ENCODE assay signal across 11 cellular contexts in genomic region chr11:64238076-64238475, GRCh38. TPM values are rescaled to one million over a fixed set of nuclear protein-coding genes. Genes with fewer than 3 reads are reported as not detected.
DNase-seq lines count a peak whose midpoint lies in the region; ATAC-seq, FAIRE-seq and TF ChIP-seq lines count a peak whose summit lies in the region.
"Had no signal": no experiment of that assay in that cellular context is flagged by ENCODE, and none has a peak within 500 bp of the region (broad histone marks: within the 10 kb centered on the region; RNA-seq: fewer than 3 reads in every experiment).

No MANE protein-coding gene starts in this region.

- intact Hi-C loops in CD4-positive, alpha-beta memory T cell (cut with micrococcal nuclease) = no loop called here
- intact Hi-C loops in K562 (cut with micrococcal nuclease) = no loop called here
- intact Hi-C loops in activated CD4-positive, alpha-beta T cell treated with anti-CD3 and anti-CD28 coated beads for 36 hours (cut with DNase I, micrococcal nuclease) = no loop called here

- peak overlapping the region; percentile 58 to 100 (median 87) for H3K27ac Mint-ChIP-seq in CD4-positive, alpha-beta memory T cell
- peak overlapping the region; percentile 32; the same call in 1 of the 2 replicates for H3K27ac Mint-ChIP-seq in HFFc6
- H3K27ac Mint-ChIP-seq in activated CD4-positive, alpha-beta T cell treated with anti-CD3 and anti-CD28 coated beads for 36 hours = no peak overlapping the region

- H4K91ac ChIP-seq in neuronal stem cell (ENCODE audit: low read depth, low read length, poor library complexity) = no peak overlapping the region

- no peaks in the 10 kb centered on the region for H3K9me3 ChIP-seq in CD4-positive, alpha-beta memory T cell (ENCODE audit: control insufficient read depth in 1 of 2, low read length in 2 of 2)
- H3K9me3 ChIP-seq in K562 (replicated peaks; ENCODE audit: control insufficient read depth, insufficient read depth, low read depth, low read length) = no peaks in the 10 kb centered on the region
- no peaks in the 10 kb centered on the region for H3K9me3 ChIP-seq in neuronal stem cell (replicated peaks in 1 of 2; ENCODE audit: control insufficient read depth in 2 of 2, insufficient read depth in 1 of 2, low read depth in 1 of 2, low read length in 2 of 2)

- TF ChIP-seq POLR2A in K562 (conservative IDR thresholded peaks at IDR 0.05) = no peak

- H3K9me1 ChIP-seq in K562 (ENCODE audit: control insufficient read depth, insufficient read depth, low read length) = no peaks in the 10 kb centered on the region

- ATAC-seq in K562 = no peak
- ATAC-seq in activated CD4-positive, alpha-beta T cell treated with anti-CD3 and anti-CD28 coated beads for 36 hours = no peak

- no peaks in the 10 kb centered on the region for H3K27me3 ChIP-seq in CD4-positive, alpha-beta memory T cell (ENCODE audit: insufficient read depth, low read length)
- H3K27me3 ChIP-seq in K562 (ENCODE audit: control insufficient read depth in 2 of 2, insufficient read depth in 2 of 2, low read length in 2 of 2) (no peaks in the 10 kb centered on the region), neuronal stem cell (ENCODE audit: control insufficient read depth in 3 of 3, insufficient read depth in 3 of 3, low read depth in 1 of 3, low read length in 3 of 3) (peaks cover 0 to 18% (median 0%) of the 10 kb centered on the region in 3 experiments)
- H3K27me3 ChIP-seq: dorsolateral prefrontal cortex had no signal

- peaks cover 17 to 46% (median 30%) of the 10 kb centered on the region in 4 donors for H3K4me1 Mint-ChIP-seq in CD4-positive, alpha-beta memory T cell
- peaks cover 24% of the 10 kb centered on the region for H3K4me1 Mint-ChIP-seq in HFFc6 (ENCODE audit: low read depth)
- H3K4me1 Mint-ChIP-seq in activated CD4-positive, alpha-beta T cell treated with anti-CD3 and anti-CD28 coated beads for 36 hours = peaks cover 25% of the 10 kb centered on the region

- peak overlapping the region; percentile 46 for H2AK5ac ChIP-seq in neuronal stem cell (ENCODE audit: low read depth, low read length)

- no peak overlapping the region for H3K4ac ChIP-seq in neuronal stem cell (ENCODE audit: low read length)

- POLR2A ChIA-PET in CD4-positive, alpha-beta memory T cell (lab: Charles Lee; ENCODE audit: partially characterized antibody) = interaction anchor here (1.0 to 38.9 kb wide), 6 partner anchors 9 to 33 kb away, joined by 3 to 937 read pairs (median 5); partner anchors contain the start of genes FERMT3, NUDT22, PPP1R14B and TRPT1
- POLR2A ChIA-PET in K562 (lab: Yijun Ruan, JAX) = interaction anchor here (0.6 to 1.6 kb wide), 6 partner anchors 9 to 302 kb away, joined by 3 to 9 read pairs (median 3); partner anchors contain the start of gene PPP1R14B
- POLR2A ChIA-PET in activated CD4-positive, alpha-beta T cell treated with anti-CD3 and anti-CD28 coated beads for 36 hours (lab: Charles Lee) = no interaction called here

- H3K23ac ChIP-seq in neuronal stem cell (ENCODE audit: low read depth, low read length, poor library complexity) = peak overlapping the region; percentile 81

- H3K14ac ChIP-seq in neuronal stem cell (ENCODE audit: low read length) = no peak overlapping the region

- no TSS peak for BruUV-seq in K562 (replicated peaks; lab: Mats Ljungman, UMichigan)

- CTCF ChIA-PET in CD4-positive, alpha-beta memory T cell (lab: Charles Lee; ENCODE audit: partially characterized antibody) = interaction anchor here (1.3 to 2.3 kb wide), 3 partner anchors 12 to 30 kb away, joined by 3 to 7 read pairs (median 4); partner anchors contain the start of genes NUDT22, PLCB3 and TRPT1
- CTCF ChIA-PET in K562 (lab: Yijun Ruan, JAX; ENCODE audit: low intra/inter-chr PET ratio) = no interaction called here
- CTCF ChIA-PET in activated CD4-positive, alpha-beta T cell treated with anti-CD3 and anti-CD28 coated beads for 36 hours (lab: Charles Lee) = interaction anchor here (0.9 to 1.5 kb wide), 5 partner anchors 12 to 66 kb away, joined by 3 to 4 read pairs (median 4); no protein-coding TSS in a partner anchor

- H2BK12ac ChIP-seq in neuronal stem cell (ENCODE audit: low read length) = peak overlapping the region; percentile 66

- no peaks in the 10 kb centered on the region for H3K27me3 Mint-ChIP-seq in CD4-positive, alpha-beta memory T cell
- H3K27me3 Mint-ChIP-seq in HFFc6 (ENCODE audit: insufficient read depth) = no peaks in the 10 kb centered on the region
- no peaks in the 10 kb centered on the region for H3K27me3 Mint-ChIP-seq in activated CD4-positive, alpha-beta T cell treated with anti-CD3 and anti-CD28 coated beads for 36 hours

- no peak for TF ChIP-seq RAD21 in K562 (CRISPR knock-in tag; conservative IDR thresholded peaks at IDR 0.05 in 1 of 2, IDR thresholded peaks at IDR 0.05 in 1 of 2)

- no peak overlapping the region for H2BK15ac ChIP-seq in neuronal stem cell (ENCODE audit: low read length)

- no peak overlapping the region for H3K4me3 ChIP-seq in CD4-positive, alpha-beta memory T cell (ENCODE audit: low read length in 2 of 2)
- H3K4me3 ChIP-seq in K562 = no peak overlapping the region
- no peak overlapping the region for H3K4me3 ChIP-seq in neuronal stem cell (ENCODE audit: low read length in 2 of 2)
- H3K4me3 ChIP-seq: dorsolateral prefrontal cortex had no signal

- H3K4me2 ChIP-seq in K562 (ENCODE audit: insufficient read depth, low read length) (no peak overlapping the region), neuronal stem cell (ENCODE audit: insufficient read depth, low read length, poor library complexity, severe bottlenecking) (no peak overlapping the region)
- H3K4me2 ChIP-seq: KMS-11 had no signal

- peaks cover 7% of the 10 kb centered on the region for H3K36me3 ChIP-seq in CD4-positive, alpha-beta memory T cell (ENCODE audit: insufficient read depth, low read length)
- H3K36me3 ChIP-seq in K562 (ENCODE audit: control insufficient read depth, insufficient read depth, low read length) (peaks cover 49% of the 10 kb centered on the region; the same call in 2 of the 3 replicates), neuronal stem cell (replicated peaks in 1 of 2; ENCODE audit: control insufficient read depth in 2 of 2, insufficient read depth in 2 of 2, low read length in 2 of 2) (peaks cover 3 to 5% of the 10 kb centered on the region in 2 donors)

- DNase-seq in CD4-positive, alpha-beta memory T cell = no peak
- DNase-seq in HFFc6 (no peak), K562 (ENCODE audit: extremely low read depth in 1 of 4, low spot score in 3 of 4) (no peak), neuronal stem cell (ENCODE audit: low spot score) (no peak), DMS79 treated with DMSO at 0.1 percent for 48 hours (lab: John Stamatoyannopoulos, UW) (no peak), A172 (ENCODE audit: low spot score) (no peak)
- no peak for DNase-seq in activated CD4-positive, alpha-beta T cell treated with anti-CD3 and anti-CD28 coated beads for 36 hours
- DNase-seq: dorsolateral prefrontal cortex; stimulated activated CD4-positive, alpha-beta T cell treated with anti-CD3 and anti-CD28 coated beads, Interleukin-1b, Interleukin-23, amount 100 ng/mL, for 48 hours; T-helper 1 cell had no signal

- H3K36me3 Mint-ChIP-seq in CD4-positive, alpha-beta memory T cell = peaks cover 0 to 38% of the 10 kb centered on the region in 2 donors
- no peaks in the 10 kb centered on the region for H3K36me3 Mint-ChIP-seq in HFFc6 (ENCODE audit: low read depth)
- H3K36me3 Mint-ChIP-seq in activated CD4-positive, alpha-beta T cell treated with anti-CD3 and anti-CD28 coated beads for 36 hours (ENCODE audit: low read depth) = peaks cover 32% of the 10 kb centered on the region

- 0 out of 4 replicates have a peak overlapping the region, but pooled peaks of 1 of the 2 experiments have one; percentile 1 for H3K9ac ChIP-seq in K562 (ENCODE audit: insufficient read depth in 1 of 2, low read depth in 2 of 2, low read length in 2 of 2)
- peak overlapping the region; percentile 44 for H3K9ac ChIP-seq in neuronal stem cell (ENCODE audit: low read depth, low read length, poor library complexity)
- H3K9ac ChIP-seq: KMS-11 had no signal

- in situ Hi-C loops in K562 (cut with MboI) = no loop called here

- H3K79me1 ChIP-seq in neuronal stem cell (ENCODE audit: low read depth, low read length) = peaks cover 15% of the 10 kb centered on the region

- H3K18ac ChIP-seq in neuronal stem cell (ENCODE audit: low read length) = no peak overlapping the region

- H4K20me1 ChIP-seq in K562 (replicated peaks; ENCODE audit: control insufficient read depth, insufficient read depth, low read length) = 0 out of 2 replicates have a peak, but pooled peaks cover 3% of the 10 kb centered on the region

- peaks cover 46% of the 10 kb centered on the region for H3K79me2 ChIP-seq in K562 (ENCODE audit: control insufficient read depth, insufficient read depth, low read length)

- no peaks in the 10 kb centered on the region for H3K9me3 Mint-ChIP-seq in CD4-positive, alpha-beta memory T cell
- no peaks in the 10 kb centered on the region for H3K9me3 Mint-ChIP-seq in HFFc6
- H3K9me3 Mint-ChIP-seq in activated CD4-positive, alpha-beta T cell treated with anti-CD3 and anti-CD28 coated beads for 36 hours (ENCODE audit: low read depth) = no peaks in the 10 kb centered on the region

- WGBS in K562 (ENCODE audit: insufficient coverage, low coverage, missing lambda C conversion rate) = 89% methylated on average over 7 of the region's 9 CpGs
- WGBS in neuronal stem cell (ENCODE audit: extremely low coverage in 2 of 2, insufficient read length in 2 of 2, insufficient replicate concordance in 1 of 2), 2 donors = no CpG with 5 or more reads among the region's 9 CpGs

- peak overlapping the region; percentile 56 for H4K8ac ChIP-seq in neuronal stem cell (ENCODE audit: low read depth, low read length)

- TF ChIP-seq EP300 in K562 (IDR thresholded peaks at IDR 0.05; ENCODE audit: low read length) = no peak

- no peak overlapping the region for H3K27ac ChIP-seq in CD4-positive, alpha-beta memory T cell (ENCODE audit: low read depth, low read length)
- H3K27ac ChIP-seq in K562 (ENCODE audit: extremely low read depth, low read depth, low read length) (no peak overlapping the region), neuronal stem cell (replicated peaks; ENCODE audit: low read length) (no peak overlapping the region)
- H3K27ac ChIP-seq: KMS-11 had no signal

- no peak overlapping the region for H2BK5ac ChIP-seq in neuronal stem cell (ENCODE audit: low read length)

- no peak overlapping the region for H2BK120ac ChIP-seq in neuronal stem cell (ENCODE audit: low read depth, low read length)

- peak overlapping the region in 1 of 8 donors; percentile 31 for H3K4me3 Mint-ChIP-seq in CD4-positive, alpha-beta memory T cell
- no peak overlapping the region for H3K4me3 Mint-ChIP-seq in HFFc6
- H3K4me3 Mint-ChIP-seq in activated CD4-positive, alpha-beta T cell treated with anti-CD3 and anti-CD28 coated beads for 36 hours = no peak overlapping the region

- TF ChIP-seq CTCF in HFFc6 (IDR thresholded peaks at IDR 0.05) = no peak
- no peak for TF ChIP-seq CTCF in K562 (IDR thresholded peaks at IDR 0.05 in 2 of 3, conservative IDR thresholded peaks at IDR 0.05 in 1 of 3; ENCODE audit: insufficient read depth in 2 of 3, low read depth in 1 of 3, low read length in 3 of 3)

- no peak for FAIRE-seq in K562 (lab: Jason Lieb, UNC)

- H2AFZ ChIP-seq in K562 (ENCODE audit: low read depth, low read length) (no peak overlapping the region), neuronal stem cell (ENCODE audit: low read length) (no peak overlapping the region)

- H3K4me1 ChIP-seq in CD4-positive, alpha-beta memory T cell (ENCODE audit: insufficient read depth, low read length) = peaks cover 44% of the 10 kb centered on the region
- H3K4me1 ChIP-seq in K562 (replicated peaks in 1 of 2; ENCODE audit: control insufficient read depth in 2 of 2, insufficient read depth in 2 of 2, low read length in 2 of 2) = peaks cover 26 to 64% of the 10 kb centered on the region in 2 experiments
- peaks cover 8 to 20% of the 10 kb centered on the region in 2 donors for H3K4me1 ChIP-seq in neuronal stem cell (ENCODE audit: control insufficient read depth in 2 of 2, insufficient read depth in 1 of 2, low read depth in 1 of 2, low read length in 2 of 2)

RNA-seq across cellular contexts. Expression of gene FKBP2, which starts 2.8 kb away (rescaled TPM):
- 10 to 100 TPM; 41.4 to 46.4 TPM for total RNA-seq in CD4-positive, alpha-beta memory T cell
- polyA plus RNA-seq in CD4-positive, alpha-beta memory T cell = 100 to 1,000 TPM; 106 to 107 TPM
- 10 to 100 TPM; 54.1 to 95.6 (median 73.1) TPM for total RNA-seq in HFFc6 (2021; fragmentation: NEBNext Ultra II Directional; extraction: Animal tissue kit (Norgen Biotek cat#: 25700))
- total RNA-seq in K562 (2011; cell fraction: chromatin; rRNA removed; ENCODE audit: low replicate concordance) = 24.7 and 45.5 TPM in 2 replicates
- total RNA-seq in K562 (2011; cell fraction: nucleolus; rRNA removed) = 58.4 and 66.4 TPM in 2 replicates
- 56.3 and 59.5 TPM in 2 replicates for total RNA-seq in K562 (2011; cell fraction: nucleoplasm; rRNA removed)
- 151 TPM in 2 replicates for total RNA-seq in K562 (2014; rRNA removed)
- total RNA-seq in K562 (2014; rRNA removed; fragmentation: Illumina TruSeq; extraction: Trizol) = 28.0 and 49.2 TPM in 2 replicates
- total RNA-seq in K562 (2015; rRNA removed; fragmentation: Illumina TruSeq; extraction: Trizol) = 73.1 and 79.0 TPM in 2 replicates
- 44.5 and 58.1 TPM in 2 replicates for total RNA-seq in K562 (2021)
- 30.8 and 36.6 TPM in 2 replicates for polyA plus RNA-seq in K562 (2011; rRNA removed)
- 60.1 and 75.2 TPM in 2 replicates for polyA plus RNA-seq in K562 (2011; cell fraction: cytosol; rRNA removed)
- polyA plus RNA-seq in K562 (2011; cell fraction: nucleus; rRNA removed) = 52.4 and 56.6 TPM in 2 replicates
- polyA plus RNA-seq in K562 (2012) = 115 and 123 TPM in 2 replicates
- polyA plus RNA-seq in K562 (2014; fragmentation: Illumina TruSeq; extraction: Trizol) = 71.7 and 83.5 TPM in 2 replicates
- 10 to 100 TPM in 1 of 2 experiments, 1 to 10 TPM in 1; 3.5 to 27.1 TPM for polyA plus RNA-seq in K562 (2014; fragmentation: Nextera tagmentation; extraction: Ambion mirVana)
- polyA plus RNA-seq in K562 (2014; rRNA removed) = 92.2 and 110 TPM in 2 replicates
- polyA minus RNA-seq in K562 (2011; rRNA and poly(A)+ RNA removed) = 10.6 and 16.1 TPM in 2 replicates
- 33.8 and 40.5 TPM in 2 replicates for polyA minus RNA-seq in K562 (2011; cell fraction: cytosol; rRNA and poly(A)+ RNA removed)
- 7.8 and 14.2 TPM in 2 replicates for polyA minus RNA-seq in K562 (2011; cell fraction: nucleus; rRNA and poly(A)+ RNA removed)
- 36.4 TPM for polyA plus RNA-seq in neuronal stem cell (2013, experiment 1 of 2)
- polyA plus RNA-seq in neuronal stem cell (2013, experiment 2 of 2) = 40.7 TPM
- total RNA-seq in A172 (2014; rRNA removed; shearing (Covaris generic)) = 40.5 and 55.9 TPM in 2 replicates
- total RNA-seq in activated CD4-positive, alpha-beta T cell treated with anti-CD3 and anti-CD28 coated beads for 36 hours = 10 to 100 TPM; 19.9 to 21.3 TPM

RNA-seq across cellular contexts. Expression of gene VEGFB, which starts 3.7 kb away (rescaled TPM):
- 10 to 100 TPM; 96.8 to 97.3 TPM for total RNA-seq in CD4-positive, alpha-beta memory T cell
- 10 to 100 TPM in 1 of 2 donors, 1 to 10 TPM in 1; 2.3 to 22.2 TPM for polyA plus RNA-seq in CD4-positive, alpha-beta memory T cell
- 10 to 100 TPM; 65.1 to 80.6 (median 71.2) TPM for total RNA-seq in HFFc6 (2021; fragmentation: NEBNext Ultra II Directional; extraction: Animal tissue kit (Norgen Biotek cat#: 25700))
- 16.1 and 40.0 TPM in 2 replicates for total RNA-seq in K562 (2011; cell fraction: chromatin; rRNA removed; ENCODE audit: low replicate concordance)
- 23.4 and 32.0 TPM in 2 replicates for total RNA-seq in K562 (2011; cell fraction: nucleolus; rRNA removed)
- 31.9 and 33.0 TPM in 2 replicates for total RNA-seq in K562 (2011; cell fraction: nucleoplasm; rRNA removed)
- total RNA-seq in K562 (2014; rRNA removed) (28.2 and 44.3 TPM in 2 replicates), K562 (2014; rRNA removed; fragmentation: Illumina TruSeq; extraction: Trizol) (21.0 and 22.6 TPM in 2 replicates), K562 (2015; rRNA removed; fragmentation: Illumina TruSeq; extraction: Trizol) (25.7 and 28.0 TPM in 2 replicates), K562 (2021) (83.4 and 88.3 TPM in 2 replicates)
- polyA plus RNA-seq in K562 (2011; rRNA removed) (11.0 and 13.5 TPM in 2 replicates), K562 (2014; fragmentation: Illumina TruSeq; extraction: Trizol) (35.2 and 41.4 TPM in 2 replicates), K562 (2014; fragmentation: Nextera tagmentation; extraction: Ambion mirVana) (10 to 100 TPM; 12.0 to 12.1 TPM), K562 (2014; rRNA removed) (31.8 and 35.8 TPM in 2 replicates)
- 12.1 and 16.0 TPM in 2 replicates for polyA plus RNA-seq in K562 (2011; cell fraction: cytosol; rRNA removed)
- polyA plus RNA-seq in K562 (2011; cell fraction: nucleus; rRNA removed) = 25.1 and 26.2 TPM in 2 replicates
- polyA plus RNA-seq in K562 (2012) = 97.3 and 181 TPM in 2 replicates
- 4.2 and 6.2 TPM in 2 replicates for polyA minus RNA-seq in K562 (2011; rRNA and poly(A)+ RNA removed)
- 21.2 and 26.0 TPM in 2 replicates for polyA minus RNA-seq in K562 (2011; cell fraction: cytosol; rRNA and poly(A)+ RNA removed)
- 3.2 and 4.9 TPM in 2 replicates for polyA minus RNA-seq in K562 (2011; cell fraction: nucleus; rRNA and poly(A)+ RNA removed)
- polyA plus RNA-seq in neuronal stem cell (2013, experiment 1 of 2) = 35.4 TPM
- polyA plus RNA-seq in neuronal stem cell (2013, experiment 2 of 2) = 32.3 TPM
- 24.4 and 33.0 TPM in 2 replicates for total RNA-seq in A172 (2014; rRNA removed; shearing (Covaris generic))
- total RNA-seq in activated CD4-positive, alpha-beta T cell treated with anti-CD3 and anti-CD28 coated beads for 36 hours = 10 to 100 TPM; 80.0 to 80.3 TPM

RNA-seq across cellular contexts. Expression of gene DNAJC4, which starts 7.7 kb away (rescaled TPM):
- total RNA-seq in CD4-positive, alpha-beta memory T cell = 10 to 100 TPM; 60.6 to 64.5 TPM
- polyA plus RNA-seq in CD4-positive, alpha-beta memory T cell = 10 to 100 TPM; 15.6 to 23.6 TPM
- 10 to 100 TPM; 21.7 to 29.5 (median 23.2) TPM for total RNA-seq in HFFc6 (2021; fragmentation: NEBNext Ultra II Directional; extraction: Animal tissue kit (Norgen Biotek cat#: 25700))
- 39.7 and 112 TPM in 2 replicates for total RNA-seq in K562 (2011; cell fraction: chromatin; rRNA removed; ENCODE audit: low replicate concordance)
- total RNA-seq in K562 (2011; cell fraction: nucleolus; rRNA removed) = 78.0 and 98.9 TPM in 2 replicates
- total RNA-seq in K562 (2011; cell fraction: nucleoplasm; rRNA removed) = 64.2 and 65.8 TPM in 2 replicates
- 16.4 and 20.2 TPM in 2 replicates for total RNA-seq in K562 (2014; rRNA removed)
- total RNA-seq in K562 (2014; rRNA removed; fragmentation: Illumina TruSeq; extraction: Trizol) = 6.6 and 11.2 TPM in 2 replicates
- 19.3 and 19.9 TPM in 2 replicates for total RNA-seq in K562 (2015; rRNA removed; fragmentation: Illumina TruSeq; extraction: Trizol)
- 27.6 and 31.8 TPM in 2 replicates for total RNA-seq in K562 (2021)
- polyA plus RNA-seq in K562 (2011; rRNA removed) = 23.9 and 45.1 TPM in 2 replicates
- polyA plus RNA-seq in K562 (2011; cell fraction: cytosol; rRNA removed) = 30.8 and 65.5 TPM in 2 replicates
- polyA plus RNA-seq in K562 (2011; cell fraction: nucleus; rRNA removed) = 110 and 164 TPM in 2 replicates
- polyA plus RNA-seq in K562 (2012) = 34.0 and 79.2 TPM in 2 replicates
- polyA plus RNA-seq in K562 (2014; fragmentation: Illumina TruSeq; extraction: Trizol) = 28.0 and 37.5 TPM in 2 replicates
- 1 to 10 TPM; 4.0 to 4.6 TPM for polyA plus RNA-seq in K562 (2014; fragmentation: Nextera tagmentation; extraction: Ambion mirVana)
- 32.6 and 42.9 TPM in 2 replicates for polyA plus RNA-seq in K562 (2014; rRNA removed)
- 7.1 and 9.0 TPM in 2 replicates for polyA minus RNA-seq in K562 (2011; rRNA and poly(A)+ RNA removed)
- 12.6 and 23.5 TPM in 2 replicates for polyA minus RNA-seq in K562 (2011; cell fraction: cytosol; rRNA and poly(A)+ RNA removed)
- 15.8 and 16.0 TPM in 2 replicates for polyA minus RNA-seq in K562 (2011; cell fraction: nucleus; rRNA and poly(A)+ RNA removed)
- 29.4 TPM for polyA plus RNA-seq in neuronal stem cell (2013, experiment 1 of 2)
- polyA plus RNA-seq in neuronal stem cell (2013, experiment 2 of 2) = 29.4 TPM
- 3.0 and 12.0 TPM in 2 replicates for total RNA-seq in A172 (2014; rRNA removed; shearing (Covaris generic))
- total RNA-seq in activated CD4-positive, alpha-beta T cell treated with anti-CD3 and anti-CD28 coated beads for 36 hours = 10 to 100 TPM; 21.9 to 23.1 TPM

RNA-seq across cellular contexts. Expression of gene PPP1R14B, which starts 8.7 kb away (rescaled TPM):
- 10 to 100 TPM; 32.2 to 38.4 TPM for total RNA-seq in CD4-positive, alpha-beta memory T cell
- 10 to 100 TPM; 52.1 to 83.5 TPM for polyA plus RNA-seq in CD4-positive, alpha-beta memory T cell
- 100 to 1,000 TPM; 386 to 478 (median 429) TPM for total RNA-seq in HFFc6 (2021; fragmentation: NEBNext Ultra II Directional; extraction: Animal tissue kit (Norgen Biotek cat#: 25700))
- 22.4 and 60.4 TPM in 2 replicates for total RNA-seq in K562 (2011; cell fraction: chromatin; rRNA removed; ENCODE audit: low replicate concordance)
- 71.5 and 97.6 TPM in 2 replicates for total RNA-seq in K562 (2011; cell fraction: nucleolus; rRNA removed)
- 71.8 and 129 TPM in 2 replicates for total RNA-seq in K562 (2011; cell fraction: nucleoplasm; rRNA removed)
- 566 and 592 TPM in 2 replicates for total RNA-seq in K562 (2014; rRNA removed)
- total RNA-seq in K562 (2014; rRNA removed; fragmentation: Illumina TruSeq; extraction: Trizol) = 114 and 162 TPM in 2 replicates
- 300 and 321 TPM in 2 replicates for total RNA-seq in K562 (2015; rRNA removed; fragmentation: Illumina TruSeq; extraction: Trizol)
- total RNA-seq in K562 (2021) = 391 and 402 TPM in 2 replicates
- polyA plus RNA-seq in K562 (2011; rRNA removed) = 182 and 196 TPM in 2 replicates
- 198 and 362 TPM in 2 replicates for polyA plus RNA-seq in K562 (2011; cell fraction: cytosol; rRNA removed)
- polyA plus RNA-seq in K562 (2011; cell fraction: nucleus; rRNA removed) = 169 and 217 TPM in 2 replicates
- 195 and 318 TPM in 2 replicates for polyA plus RNA-seq in K562 (2012)
- polyA plus RNA-seq in K562 (2014; fragmentation: Illumina TruSeq; extraction: Trizol) = 212 and 254 TPM in 2 replicates
- polyA plus RNA-seq in K562 (2014; fragmentation: Nextera tagmentation; extraction: Ambion mirVana) = 10 to 100 TPM in 1 of 2 experiments, 1 to 10 TPM in 1; 7.7 to 17.5 TPM
- 312 and 380 TPM in 2 replicates for polyA plus RNA-seq in K562 (2014; rRNA removed)
- 33.2 and 49.9 TPM in 2 replicates for polyA minus RNA-seq in K562 (2011; rRNA and poly(A)+ RNA removed)
- polyA minus RNA-seq in K562 (2011; cell fraction: cytosol; rRNA and poly(A)+ RNA removed) = 84.7 and 86.5 TPM in 2 replicates
- 27.9 and 34.1 TPM in 2 replicates for polyA minus RNA-seq in K562 (2011; cell fraction: nucleus; rRNA and poly(A)+ RNA removed)
- 292 TPM for polyA plus RNA-seq in neuronal stem cell (2013, experiment 1 of 2)
- 280 TPM for polyA plus RNA-seq in neuronal stem cell (2013, experiment 2 of 2)
- 455 and 478 TPM in 2 replicates for total RNA-seq in A172 (2014; rRNA removed; shearing (Covaris generic))
- 100 to 1,000 TPM; 261 to 267 TPM for total RNA-seq in activated CD4-positive, alpha-beta T cell treated with anti-CD3 and anti-CD28 coated beads for 36 hours

RNA-seq across cellular contexts. Expression of gene NUDT22, which starts 12.0 kb away (rescaled TPM):
- 100 to 1,000 TPM in 1 of 2 experiments, 10 to 100 TPM in 1; 83.9 to 101 TPM for total RNA-seq in CD4-positive, alpha-beta memory T cell
- 10 to 100 TPM; 38.1 to 69.6 TPM for polyA plus RNA-seq in CD4-positive, alpha-beta memory T cell
- 10 to 100 TPM; 46.6 to 57.7 (median 53.7) TPM for total RNA-seq in HFFc6 (2021; fragmentation: NEBNext Ultra II Directional; extraction: Animal tissue kit (Norgen Biotek cat#: 25700))
- 74.2 and 269 TPM in 2 replicates for total RNA-seq in K562 (2011; cell fraction: chromatin; rRNA removed; ENCODE audit: low replicate concordance)
- total RNA-seq in K562 (2011; cell fraction: nucleolus; rRNA removed) = 230 and 279 TPM in 2 replicates
- 112 and 146 TPM in 2 replicates for total RNA-seq in K562 (2011; cell fraction: nucleoplasm; rRNA removed)
- 92.6 and 132 TPM in 2 replicates for total RNA-seq in K562 (2014; rRNA removed)
- 21.1 and 25.7 TPM in 2 replicates for total RNA-seq in K562 (2014; rRNA removed; fragmentation: Illumina TruSeq; extraction: Trizol)
- total RNA-seq in K562 (2015; rRNA removed; fragmentation: Illumina TruSeq; extraction: Trizol) = 49.9 and 50.6 TPM in 2 replicates
- total RNA-seq in K562 (2021) = 87.5 and 89.5 TPM in 2 replicates
- polyA plus RNA-seq in K562 (2011; rRNA removed) = 37.4 and 48.0 TPM in 2 replicates
- polyA plus RNA-seq in K562 (2011; cell fraction: cytosol; rRNA removed) = 58.1 and 156 TPM in 2 replicates
- polyA plus RNA-seq in K562 (2011; cell fraction: nucleus; rRNA removed) = 132 and 213 TPM in 2 replicates
- 56.4 and 102 TPM in 2 replicates for polyA plus RNA-seq in K562 (2012)
- 24.0 and 43.1 TPM in 2 replicates for polyA plus RNA-seq in K562 (2014; fragmentation: Illumina TruSeq; extraction: Trizol)
- 10 to 100 TPM in 1 of 2 experiments, 1 to 10 TPM in 1; 6.3 to 16.3 TPM for polyA plus RNA-seq in K562 (2014; fragmentation: Nextera tagmentation; extraction: Ambion mirVana)
- 83.6 and 88.5 TPM in 2 replicates for polyA plus RNA-seq in K562 (2014; rRNA removed)
- 13.9 and 15.0 TPM in 2 replicates for polyA minus RNA-seq in K562 (2011; rRNA and poly(A)+ RNA removed)
- polyA minus RNA-seq in K562 (2011; cell fraction: cytosol; rRNA and poly(A)+ RNA removed) = 32.9 and 34.8 TPM in 2 replicates
- polyA minus RNA-seq in K562 (2011; cell fraction: nucleus; rRNA and poly(A)+ RNA removed) = 75.9 and 84.7 TPM in 2 replicates
- polyA plus RNA-seq in neuronal stem cell (2013, experiment 1 of 2) = 30.8 TPM
- 29.4 TPM for polyA plus RNA-seq in neuronal stem cell (2013, experiment 2 of 2)
- total RNA-seq in A172 (2014; rRNA removed; shearing (Covaris generic)) = 49.3 and 71.5 TPM in 2 replicates
- 10 to 100 TPM; 61.8 to 74.1 TPM for total RNA-seq in activated CD4-positive, alpha-beta T cell treated with anti-CD3 and anti-CD28 coated beads for 36 hours
